9 cellular contexts compared by ENCODE assay signal in genomic region chr4:153204247-153205027, GRCh38. TPM values are rescaled to one million over a fixed set of nuclear protein-coding genes. Genes with fewer than 3 reads are reported as not detected.
DNase-seq lines count a peak whose midpoint lies in the region; ATAC-seq lines count a peak whose summit lies in the region.
"Had no signal": no experiment of that assay in that cellular context is flagged by ENCODE, and none has a peak within 500 bp of the region (broad histone marks: within the 10 kb centered on the region; RNA-seq: fewer than 3 reads in every experiment).

Gene TRIM2, plus strand, starts transcription at chr4:153204443. Its CDS starts 88 bp downstream, at chr4:153204531.

- H3K4me1 ChIP-seq in CD8-positive, alpha-beta memory T cell (ENCODE audit: insufficient read depth, low read length) = peaks cover 22% of the 10 kb centered on the region

- no peaks in the 10 kb centered on the region for H3K27me3 ChIP-seq in CD8-positive, alpha-beta memory T cell (ENCODE audit: insufficient read depth, low read length, poor library complexity, severe bottlenecking)

- peaks cover 16 to 32% (median 24%) of the 10 kb centered on the region in 3 donors for H3K4me1 Mint-ChIP-seq in CD8-positive, alpha-beta memory T cell
- peaks cover 24% of the 10 kb centered on the region for H3K4me1 Mint-ChIP-seq in T-helper 2 cell treated with Interferon-gamma antibody and Interleukin-4, amounts not matched to agents 5 μg/mL and 100 μg/mL, for 36 hours (ENCODE audit: low read depth)

- CTCF ChIA-PET in CD8-positive, alpha-beta memory T cell (lab: Charles Lee) = no interaction called here

- H3K27ac Mint-ChIP-seq in CD8-positive, alpha-beta memory T cell = peak within 1 kb of the TSS in 6 of 8 donors; percentile 34 to 79 (median 50)
- no peak within 1 kb of the TSS for H3K27ac Mint-ChIP-seq in T-helper 2 cell treated with Interferon-gamma antibody and Interleukin-4, amounts not matched to agents 5 μg/mL and 100 μg/mL, for 36 hours

- H3K36me3 Mint-ChIP-seq in CD8-positive, alpha-beta memory T cell = no peaks in the 10 kb centered on the region
- no peaks in the 10 kb centered on the region for H3K36me3 Mint-ChIP-seq in T-helper 2 cell treated with Interferon-gamma antibody and Interleukin-4, amounts not matched to agents 5 μg/mL and 100 μg/mL, for 36 hours (ENCODE audit: low read depth)

- H3K4me3 ChIP-seq in CD8-positive, alpha-beta memory T cell (ENCODE audit: low read length) = peak within 1 kb of the TSS; percentile 55

- no peaks in the 10 kb centered on the region for H3K9me3 ChIP-seq in CD8-positive, alpha-beta memory T cell (ENCODE audit: low read length)

- no peak within 1 kb of the TSS for H3K27ac ChIP-seq in CD8-positive, alpha-beta memory T cell (ENCODE audit: low read depth, low read length)
- H3K27ac ChIP-seq: parathyroid adenoma had no signal

- H3K36me3 ChIP-seq in CD8-positive, alpha-beta memory T cell (ENCODE audit: insufficient read depth, low read length) = no peaks in the 10 kb centered on the region

- POLR2A ChIA-PET in CD8-positive, alpha-beta memory T cell (lab: Charles Lee) = no interaction called here

- peaks cover 0 to 18% of the 10 kb centered on the region in 2 donors for H3K27me3 Mint-ChIP-seq in CD8-positive, alpha-beta memory T cell
- peaks cover 9% of the 10 kb centered on the region for H3K27me3 Mint-ChIP-seq in T-helper 2 cell treated with Interferon-gamma antibody and Interleukin-4, amounts not matched to agents 5 μg/mL and 100 μg/mL, for 36 hours (ENCODE audit: low read depth)

- ATAC-seq in HG03520 (IDR thresholded peaks at IDR 0.05; ENCODE audit: unreplicated experiment) (peak; percentile 49), HG02588 (IDR thresholded peaks at IDR 0.05; ENCODE audit: unreplicated experiment) (no peak)

- DNase-seq in CD8-positive, alpha-beta memory T cell = no peak
- DNase-seq in T-helper 2 cell treated with Interferon-gamma antibody and Interleukin-4, amounts not matched to agents 5 μg/mL and 100 μg/mL, for 36 hours (ENCODE audit: low spot score) = no peak
- peak; percentile 78 for DNase-seq in fibroblast of peridontal ligament (ENCODE audit: extremely low read depth)
- peak; percentile 68 for DNase-seq in myocyte (ENCODE audit: low read depth)
- DNase-seq in NCI-H2196 treated with DMSO at 0.1 percent for 48 hours (lab: John Stamatoyannopoulos, UW; ENCODE audit: unreplicated experiment) = no peak
- DNase-seq in activated CD4-positive, alpha-beta T cell treated with anti-CD3 and anti-CD28 coated beads for 4 hours = no peak

- H3K4me3 Mint-ChIP-seq in CD8-positive, alpha-beta memory T cell = peak within 1 kb of the TSS; percentile 45 to 84 (median 68)
- H3K4me3 Mint-ChIP-seq in T-helper 2 cell treated with Interferon-gamma antibody and Interleukin-4, amounts not matched to agents 5 μg/mL and 100 μg/mL, for 36 hours = peak within 1 kb of the TSS; percentile 67

- no peaks in the 10 kb centered on the region for H3K9me3 Mint-ChIP-seq in CD8-positive, alpha-beta memory T cell
- H3K9me3 Mint-ChIP-seq in T-helper 2 cell treated with Interferon-gamma antibody and Interleukin-4, amounts not matched to agents 5 μg/mL and 100 μg/mL, for 36 hours = no peaks in the 10 kb centered on the region

RNA-seq across cellular contexts. Expression of gene TRIM2, which starts in this region (rescaled TPM):
- total RNA-seq in CD8-positive, alpha-beta memory T cell = under 1 TPM; 0.24 to 0.29 TPM
- 1.5 TPM for polyA plus RNA-seq in CD8-positive, alpha-beta memory T cell
- 8.0 and 8.3 TPM in 2 replicates for total RNA-seq in myocyte
- 2.8 TPM for polyA plus RNA-seq in myocyte (2012)

Comparison
In these comparisons a context has a peak if more than half of its experiments do, and no peak if none do; other contexts are left out.
1. DNase-seq: peak in fibroblast of peridontal ligament (single experiment) and myocyte (single experiment); none in CD8-positive, alpha-beta memory T cell (0 of 5), T-helper 2 cell treated with Interferon-gamma antibody and Interleukin-4, amounts not matched to agents 5 μg/mL and 100 μg/mL, for 36 hours (single experiment), NCI-H2196 treated with DMSO at 0.1 percent for 48 hours (single experiment) and activated CD4-positive, alpha-beta T cell treated with anti-CD3 and anti-CD28 coated beads for 4 hours (0 of 2).